ENCODE assay signal across 8 cellular contexts in the genomic region with DNA sequence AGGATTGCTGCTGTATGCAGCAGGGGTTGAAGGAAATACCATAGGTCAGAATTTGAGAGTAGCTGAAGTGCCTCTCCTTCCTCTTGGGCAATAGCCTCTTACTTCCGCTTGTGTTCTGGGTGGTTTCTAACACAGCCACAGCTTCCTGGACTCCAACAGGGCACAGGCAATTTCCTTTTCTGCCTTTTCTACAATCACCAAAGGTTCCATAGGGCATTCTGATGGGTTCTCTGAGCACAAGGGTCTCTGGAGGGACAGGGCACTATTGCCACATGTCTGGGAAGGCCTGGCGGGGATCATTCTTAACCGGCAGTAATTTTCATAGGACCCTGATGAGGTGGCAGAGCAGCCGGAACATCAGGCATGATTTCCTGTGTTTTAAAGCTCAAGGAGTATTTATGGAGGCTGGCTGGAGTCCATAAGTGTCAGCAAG. TPM values are rescaled to one million over a fixed set of nuclear protein-coding genes. Genes with fewer than 3 reads are reported as not detected.
DNase-seq lines count a peak whose midpoint lies in the region; ATAC-seq and TF ChIP-seq lines count a peak whose summit lies in the region.

No MANE protein-coding gene starts in this region.

- intact Hi-C loops in Panc1 (cut with micrococcal nuclease; ENCODE audit: unreplicated experiment): no loop called here

- in situ Hi-C loops in Panc1 (cut with HindIII; ENCODE audit: low pct_unique_long_range_greater_than_20kb, low sequenced_read_pairs): no loop called here

- TF ChIP-seq CTCF in GM23338 (conservative IDR thresholded peaks at IDR 0.05; ENCODE audit: low read depth in 2 of 2): no peak
- no peak for TF ChIP-seq CTCF in Panc1 (IDR thresholded peaks at IDR 0.05)
- no peak for TF ChIP-seq CTCF in choroid plexus epithelial cell (conservative IDR thresholded peaks at IDR 0.05; ENCODE audit: low read depth, low read length)

- H3K36me3 Mint-ChIP-seq in GM23338 (ENCODE audit: low read depth): no peaks in the 10 kb centered on the region
- H3K36me3 Mint-ChIP-seq in natural killer cell treated with Interleukin-12 subunit alpha and Interleukin-12 subunit beta and Interleukin-15 and Interleukin-18, amount 100 ng/mL, for 72 hours: no peaks in the 10 kb centered on the region

- no peaks in the 10 kb centered on the region for H4K20me1 ChIP-seq in GM23338 (replicated peaks; ENCODE audit: insufficient read depth)

- H3K27ac ChIP-seq in GM23338 (ENCODE audit: low read depth): 0 out of 2 replicates have a peak overlapping the region, but pooled peaks have one; percentile 39
- H3K27ac ChIP-seq in Panc1 (ENCODE audit: low read length): peak overlapping the region; percentile 50; the same call in 1 of the 2 replicates

- POLR2A ChIA-PET in Panc1 (lab: Charles Lee): no interaction called here

- no peaks in the 10 kb centered on the region for H3K27me3 ChIP-seq in GM23338 (ENCODE audit: insufficient read depth)
- no peaks in the 10 kb centered on the region for H3K27me3 ChIP-seq in Panc1 (ENCODE audit: control insufficient read depth, insufficient read depth, low read length)

- H3F3A ChIP-seq in GM23338 (replicated peaks; ENCODE audit: low read depth): peaks cover 6% of the 10 kb centered on the region; the same call in 1 of the 2 replicates

- H3K4me3 ChIP-seq in GM23338: no peak overlapping the region
- H3K4me3 ChIP-seq in Panc1 (ENCODE audit: low read depth in 2 of 2, low read length in 2 of 2): no peak overlapping the region
- H3K4me3 ChIP-seq in choroid plexus epithelial cell (ENCODE audit: low read depth, low read length): no peak overlapping the region

- H3K36me3 ChIP-seq in GM23338 (ENCODE audit: insufficient read depth) (no peaks in the 10 kb centered on the region; the same call in 1 of the 2 replicates), Panc1 (ENCODE audit: control insufficient read depth, insufficient read depth, low read length) (no peaks in the 10 kb centered on the region)

- H3K4me3 Mint-ChIP-seq in GM23338: no peak overlapping the region
- H3K4me3 Mint-ChIP-seq in natural killer cell treated with Interleukin-12 subunit alpha and Interleukin-12 subunit beta and Interleukin-15 and Interleukin-18, amount 100 ng/mL, for 72 hours: peak overlapping the region; percentile 94

- H3K27me3 Mint-ChIP-seq in GM23338 (ENCODE audit: insufficient read depth, low read depth, poor library complexity): no peaks in the 10 kb centered on the region
- H3K27me3 Mint-ChIP-seq in natural killer cell treated with Interleukin-12 subunit alpha and Interleukin-12 subunit beta and Interleukin-15 and Interleukin-18, amount 100 ng/mL, for 72 hours: no peaks in the 10 kb centered on the region

- no TSS peak for BruUV-seq in Panc1 (replicated peaks; lab: Mats Ljungman, UMichigan)

- ATAC-seq in GM23338 (no peak), Panc1 (no peak), GM18517 (IDR thresholded peaks at IDR 0.05; ENCODE audit: unreplicated experiment) (no peak), HG02759 (IDR thresholded peaks at IDR 0.05; ENCODE audit: unreplicated experiment) (no peak), HG03039 (IDR thresholded peaks at IDR 0.05; ENCODE audit: unreplicated experiment) (no peak)
- peak; percentile 89 to 91 for ATAC-seq in natural killer cell treated with Interleukin-12 subunit alpha and Interleukin-12 subunit beta and Interleukin-15 and Interleukin-18, amount 100 ng/mL, for 72 hours

- no peak overlapping the region for H3K27ac Mint-ChIP-seq in GM23338
- H3K27ac Mint-ChIP-seq in natural killer cell treated with Interleukin-12 subunit alpha and Interleukin-12 subunit beta and Interleukin-15 and Interleukin-18, amount 100 ng/mL, for 72 hours: peak overlapping the region; percentile 94 to 96

- H3K4me2 ChIP-seq in GM23338: no peak overlapping the region

- no peak for DNase-seq in GM23338 (ENCODE audit: low spot score)
- DNase-seq in Panc1 (ENCODE audit: low read depth, low spot score): no peak
- peak; percentile 67 for DNase-seq in choroid plexus epithelial cell (ENCODE audit: low read depth)
- peak; percentile 84 for DNase-seq in natural killer cell treated with Interleukin-12 subunit alpha and Interleukin-12 subunit beta and Interleukin-15 and Interleukin-18, amount 100 ng/mL, for 72 hours (ENCODE audit: low spot score)
- no peak for DNase-seq in NCI-H774 (lab: John Stamatoyannopoulos, UW)

- H3K9me3 Mint-ChIP-seq in GM23338: no peaks in the 10 kb centered on the region
- no peaks in the 10 kb centered on the region for H3K9me3 Mint-ChIP-seq in natural killer cell treated with Interleukin-12 subunit alpha and Interleukin-12 subunit beta and Interleukin-15 and Interleukin-18, amount 100 ng/mL, for 72 hours

- H2AFZ ChIP-seq in GM23338: no peak overlapping the region

- H3K4me1 Mint-ChIP-seq in GM23338: peaks cover 44% of the 10 kb centered on the region
- peaks cover 41 to 47% of the 10 kb centered on the region in 2 donors for H3K4me1 Mint-ChIP-seq in natural killer cell treated with Interleukin-12 subunit alpha and Interleukin-12 subunit beta and Interleukin-15 and Interleukin-18, amount 100 ng/mL, for 72 hours (ENCODE audit: low read depth in 2 of 2)

- H3K79me2 ChIP-seq in GM23338 (replicated peaks; ENCODE audit: insufficient read depth): no peaks in the 10 kb centered on the region

- CTCF ChIA-PET in Panc1 (lab: Charles Lee): no interaction called here

- H3K4me1 ChIP-seq in GM23338 (ENCODE audit: insufficient read depth) (peaks cover 36% of the 10 kb centered on the region), Panc1 (ENCODE audit: control insufficient read depth, insufficient read depth, low read length) (peaks cover 12% of the 10 kb centered on the region; the same call in 1 of the 2 replicates)

- no peaks in the 10 kb centered on the region for H3K9me3 ChIP-seq in Panc1 (ENCODE audit: control insufficient read depth, insufficient read depth, low read depth, low read length)

- no peaks in the 10 kb centered on the region for H3K9me2 ChIP-seq in GM23338 (ENCODE audit: insufficient read depth)

TF ChIP-seq in GM23338, 12 proteins besides CTCF, POLR2A, EP300 and RAD21 (continues in another document):
- no peak for TF ChIP-seq CREB1 (CRISPR knock-in tag; IDR thresholded peaks at IDR 0.05; ENCODE audit: low read depth)
- no peak for TF ChIP-seq EZH2 (IDR thresholded peaks at IDR 0.05; ENCODE audit: low read depth, unreplicated experiment)
- no peak for TF ChIP-seq POLR2AphosphoS5 (IDR thresholded peaks at IDR 0.05; ENCODE audit: low read depth)
- TF ChIP-seq JUNB (IDR thresholded peaks at IDR 0.05; ENCODE audit: unreplicated experiment): no peak
- TF ChIP-seq EZH2phosphoT487 (IDR thresholded peaks at IDR 0.05; ENCODE audit: unreplicated experiment): no peak
- TF ChIP-seq, protein P1, sequence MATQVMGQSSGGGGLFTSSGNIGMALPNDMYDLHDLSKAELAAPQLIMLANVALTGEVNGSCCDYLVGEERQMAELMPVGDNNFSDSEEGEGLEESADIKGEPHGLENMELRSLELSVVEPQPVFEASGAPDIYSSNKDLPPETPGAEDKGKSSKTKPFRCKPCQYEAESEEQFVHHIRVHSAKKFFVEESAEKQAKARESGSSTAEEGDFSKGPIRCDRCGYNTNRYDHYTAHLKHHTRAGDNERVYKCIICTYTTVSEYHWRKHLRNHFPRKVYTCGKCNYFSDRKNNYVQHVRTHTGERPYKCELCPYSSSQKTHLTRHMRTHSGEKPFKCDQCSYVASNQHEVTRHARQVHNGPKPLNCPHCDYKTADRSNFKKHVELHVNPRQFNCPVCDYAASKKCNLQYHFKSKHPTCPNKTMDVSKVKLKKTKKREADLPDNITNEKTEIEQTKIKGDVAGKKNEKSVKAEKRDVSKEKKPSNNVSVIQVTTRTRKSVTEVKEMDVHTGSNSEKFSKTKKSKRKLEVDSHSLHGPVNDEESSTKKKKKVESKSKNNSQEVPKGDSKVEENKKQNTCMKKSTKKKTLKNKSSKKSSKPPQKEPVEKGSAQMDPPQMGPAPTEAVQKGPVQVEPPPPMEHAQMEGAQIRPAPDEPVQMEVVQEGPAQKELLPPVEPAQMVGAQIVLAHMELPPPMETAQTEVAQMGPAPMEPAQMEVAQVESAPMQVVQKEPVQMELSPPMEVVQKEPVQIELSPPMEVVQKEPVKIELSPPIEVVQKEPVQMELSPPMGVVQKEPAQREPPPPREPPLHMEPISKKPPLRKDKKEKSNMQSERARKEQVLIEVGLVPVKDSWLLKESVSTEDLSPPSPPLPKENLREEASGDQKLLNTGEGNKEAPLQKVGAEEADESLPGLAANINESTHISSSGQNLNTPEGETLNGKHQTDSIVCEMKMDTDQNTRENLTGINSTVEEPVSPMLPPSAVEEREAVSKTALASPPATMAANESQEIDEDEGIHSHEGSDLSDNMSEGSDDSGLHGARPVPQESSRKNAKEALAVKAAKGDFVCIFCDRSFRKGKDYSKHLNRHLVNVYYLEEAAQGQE (IDR thresholded peaks at IDR 0.05; ENCODE audit: unreplicated experiment): no peak

RNA-seq across cellular contexts. Expression of gene AGTRAP, which starts 5.5 kb away (rescaled TPM):
- total RNA-seq in GM23338 (2014; rRNA removed; shearing (Covaris generic)): 88.7 and 102 TPM in 2 replicates
- 79.0 and 79.4 TPM in 2 replicates for polyA plus RNA-seq in GM23338 (2016; fragmentation: Nextera tagmentation; extraction: Ambion mirVana)
- 57.0 TPM for total RNA-seq in Panc1 (2021; ENCODE audit: unreplicated experiment)
- polyA plus RNA-seq in Panc1 (2012; ENCODE audit: insufficient read length): 90.5 TPM
- 10 to 100 TPM; 40.3 to 52.0 TPM for total RNA-seq in natural killer cell treated with Interleukin-12 subunit alpha and Interleukin-12 subunit beta and Interleukin-15 and Interleukin-18, amount 100 ng/mL, for 72 hours

RNA-seq across cellular contexts. Expression of gene C1orf167, which starts 31.5 kb away (rescaled TPM):
- 1.7 and 6.0 TPM in 2 replicates for total RNA-seq in GM23338 (2014; rRNA removed; shearing (Covaris generic))
- polyA plus RNA-seq in GM23338 (2016; fragmentation: Nextera tagmentation; extraction: Ambion mirVana): 2.2 TPM in 2 replicates
- total RNA-seq in Panc1 (2021; ENCODE audit: unreplicated experiment): not detected
- polyA plus RNA-seq in Panc1 (2012; ENCODE audit: insufficient read length): 1.6 TPM
- not detected for total RNA-seq in natural killer cell treated with Interleukin-12 subunit alpha and Interleukin-12 subunit beta and Interleukin-15 and Interleukin-18, amount 100 ng/mL, for 72 hours

RNA-seq across cellular contexts. Expression of gene DRAXIN, which starts 38.9 kb away (rescaled TPM):
- 22.6 and 23.0 TPM in 2 replicates for total RNA-seq in GM23338 (2014; rRNA removed; shearing (Covaris generic))
- 7.4 and 7.6 TPM in 2 replicates for polyA plus RNA-seq in GM23338 (2016; fragmentation: Nextera tagmentation; extraction: Ambion mirVana)
- total RNA-seq in Panc1 (2021; ENCODE audit: unreplicated experiment): 0.13 TPM
- polyA plus RNA-seq in Panc1 (2012; ENCODE audit: insufficient read length): 0.11 TPM
- total RNA-seq in natural killer cell treated with Interleukin-12 subunit alpha and Interleukin-12 subunit beta and Interleukin-15 and Interleukin-18, amount 100 ng/mL, for 72 hours: 10 to 100 TPM; 29.3 to 41.5 TPM

RNA-seq across cellular contexts. Expression of gene MAD2L2, which starts 49.5 kb away (rescaled TPM):
- total RNA-seq in GM23338 (2014; rRNA removed; shearing (Covaris generic)): 474 and 552 TPM in 2 replicates
- polyA plus RNA-seq in GM23338 (2016; fragmentation: Nextera tagmentation; extraction: Ambion mirVana): 478 and 498 TPM in 2 replicates
- 84.8 TPM for total RNA-seq in Panc1 (2021; ENCODE audit: unreplicated experiment)
- polyA plus RNA-seq in Panc1 (2012; ENCODE audit: insufficient read length): 115 TPM
- total RNA-seq in natural killer cell treated with Interleukin-12 subunit alpha and Interleukin-12 subunit beta and Interleukin-15 and Interleukin-18, amount 100 ng/mL, for 72 hours: 100 to 1,000 TPM; 115 to 153 TPM

Comparison
In these comparisons a context has a peak if more than half of its experiments do, and no peak if none do; other contexts are left out.
1. ATAC-seq: peak in natural killer cell treated with Interleukin-12 subunit alpha and Interleukin-12 subunit beta and Interleukin-15 and Interleukin-18, amount 100 ng/mL, for 72 hours (2 of 2); none in GM23338 (single experiment), Panc1 (single experiment), GM18517 (single experiment), HG02759 (single experiment) and HG03039 (single experiment).
2. DNase-seq: peak in choroid plexus epithelial cell (single experiment) and natural killer cell treated with Interleukin-12 subunit alpha and Interleukin-12 subunit beta and Interleukin-15 and Interleukin-18, amount 100 ng/mL, for 72 hours (single experiment); none in GM23338 (single experiment), Panc1 (single experiment) and NCI-H774 (single experiment).
3. RNA of gene DRAXIN, which starts 38.9 kb away (total RNA-seq): 29.3 to 41.5 TPM in natural killer cell treated with Interleukin-12 subunit alpha and Interleukin-12 subunit beta and Interleukin-15 and Interleukin-18, amount 100 ng/mL, for 72 hours and 22.6 to 23.0 TPM in GM23338; 0.13 TPM in Panc1 (single experiment); every median in the first group is over 10 times any median in the second.